In genomic region chr6:32847795-32848194, GRCh38 we compare ENCODE assay signal across 22 cellular contexts. TPM values are rescaled to one million over a fixed set of nuclear protein-coding genes. Genes with fewer than 3 reads are reported as not detected.
A peak's percentile ranks its signal among the peaks of the same experiment; 100 is the strongest.
DNase-seq lines count a peak whose midpoint lies in the region; ATAC-seq, FAIRE-seq and TF ChIP-seq lines count a peak whose summit lies in the region.
"Had no signal": no experiment of that assay in that cellular context is flagged by ENCODE, and none has a peak within 500 bp of the region (broad histone marks: within the 10 kb centered on the region; RNA-seq: fewer than 3 reads in every experiment).

No MANE protein-coding gene starts in this region.

- peaks cover 93% of the 10 kb centered on the region for H3K79me2 ChIP-seq in GM12878 (ENCODE audit: control insufficient read depth, insufficient read depth, low read length)

- TF ChIP-seq EP300 in GM12878 (IDR thresholded peaks at IDR 0.05; ENCODE audit: borderline replicate concordance in 1 of 2, control insufficient read depth in 1 of 2, low read depth in 2 of 2, low read length in 2 of 2): no peak

- DNase-seq in activated T-cell treated with anti-CD3 and anti-CD28 coated beads, Interleukin-2, amount 50 U/mL, for 4 hours: no peak
- DNase-seq in activated T-cell treated with anti-CD3 and anti-CD28 coated beads, Interleukin-2, amount 50 U/mL, for 1 hour: no peak
- DNase-seq in GM12878 (ENCODE audit: low read depth, low spot score) (no peak), gastrocnemius medialis (no peak), progenitor cell of endocrine pancreas (ENCODE audit: low spot score, unreplicated experiment) (no peak)
- peak in 1 of 2 donors; percentile 45 for DNase-seq in stimulated activated effector memory CD8-positive, alpha-beta T cell treated with anti-CD3 and anti-CD28 coated beads, Interleukin-12 subunit alpha, Interleukin-12 subunit beta, amount 100 ng/mL, for 72 hours (ENCODE audit: low spot score in 2 of 2)
- DNase-seq: anterior cingulate cortex, hippocampal formation, NCI-H1417 treated with DMSO at 0.1 percent for 48 hours, retina had no signal

- 95% methylated on average over 8 of the region's 8 CpGs for WGBS in GM12878 (ENCODE audit: insufficient coverage, insufficient replicate concordance, low lambda C conversion rate, missing lambda C conversion rate)

- CTCF ChIA-PET in GM12878 (lab: Yijun Ruan, JAX): no interaction called here

- H3K27me3 ChIP-seq in GM12878 (replicated peaks in 1 of 2; ENCODE audit: control insufficient read depth in 2 of 2, insufficient read depth in 2 of 2, low read length in 1 of 2): no peaks in the 10 kb centered on the region
- no peaks in the 10 kb centered on the region for H3K27me3 ChIP-seq in gastrocnemius medialis
- H3K27me3 ChIP-seq: vagina had no signal

- H3K4me1 ChIP-seq in GM12878 (ENCODE audit: control insufficient read depth, insufficient read depth, low read length): peaks cover 56% of the 10 kb centered on the region
- H3K4me1 ChIP-seq in gastrocnemius medialis: peaks cover 15 to 16% of the 10 kb centered on the region in 2 donors

- no peak overlapping the region for H2AFZ ChIP-seq in GM12878 (ENCODE audit: control insufficient read depth, low read depth, low read length)
- H2AFZ ChIP-seq: neural progenitor cell had no signal

- intact Hi-C loops in GM12878 (cut with micrococcal nuclease; ENCODE audit: unreplicated experiment) (no loop called here), gastrocnemius medialis (cut with DNase I; ENCODE audit: low total_unique reads) (no loop called here)

- no TSS peak for BruUV-seq in GM12878 (replicated peaks; lab: Mats Ljungman, UMichigan)

- ATAC-seq in activated T-cell treated with anti-CD3 and anti-CD28 coated beads, Interleukin-2, amount 50 U/mL, for 4 hours: no peak
- ATAC-seq in GM12878 (no peak), HG03159 (IDR thresholded peaks at IDR 0.05; ENCODE audit: unreplicated experiment) (no peak), gastrocnemius medialis (no peak)
- ATAC-seq in stimulated activated effector memory CD8-positive, alpha-beta T cell treated with anti-CD3 and anti-CD28 coated beads, Interleukin-12 subunit alpha, Interleukin-12 subunit beta, amount 100 ng/mL, for 72 hours: no peak
- ATAC-seq: SK-N-SH treated with all-trans-retinoic acid at 6 μM for 48 hours had no signal

- no peaks in the 10 kb centered on the region for H3K9me3 Mint-ChIP-seq in activated T-cell treated with anti-CD3 and anti-CD28 coated beads, Interleukin-2, amount 50 U/mL, for 4 hours
- peaks cover 0 to 2% (median 0%) of the 10 kb centered on the region in 3 donors for H3K9me3 Mint-ChIP-seq in IgD-negative memory B cell
- H3K9me3 Mint-ChIP-seq in stimulated activated effector memory CD8-positive, alpha-beta T cell treated with anti-CD3 and anti-CD28 coated beads, Interleukin-12 subunit alpha, Interleukin-12 subunit beta, amount 100 ng/mL, for 72 hours: no peaks in the 10 kb centered on the region
- H3K9me3 Mint-ChIP-seq in progenitor cell of endocrine pancreas (ENCODE audit: low read depth): no peaks in the 10 kb centered on the region

- TF ChIP-seq CTCF in GM12878 (IDR thresholded peaks at IDR 0.05 in 2 of 3, conservative IDR thresholded peaks at IDR 0.05 in 1 of 3; ENCODE audit: control insufficient read depth in 2 of 3, extremely low read depth in 1 of 3, insufficient read depth in 1 of 3, low read depth in 3 of 3, low read length in 3 of 3) (0 out of 6 replicates have a peak, but pooled peaks of 1 of the 3 experiments have one; percentile 18), gastrocnemius medialis (IDR thresholded peaks at IDR 0.05 in 4 of 5, conservative IDR thresholded peaks at IDR 0.05 in 1 of 5) (no peak), progenitor cell of endocrine pancreas (IDR thresholded peaks at IDR 0.05; ENCODE audit: unreplicated experiment) (no peak)

- SMC1A ChIA-PET in GM12878 (lab: Charles Lee; ENCODE audit: uncharacterized antibody, unreplicated experiment): interaction anchor here (2.0 kb wide), 1 partner anchor 9 kb away, joined by 6 read pairs; the partner anchor contains the start of gene TAP2

- in situ Hi-C loops in GM12878 (cut with MboI): no loop called here
- in situ Hi-C loops in gastrocnemius medialis (cut with MboI; ENCODE audit: low sequenced_read_pairs in 4 of 4): no loop called here

- no peak for TF ChIP-seq RAD21 in GM12878 (IDR thresholded peaks at IDR 0.05; ENCODE audit: insufficient read depth, low read depth, low read length)

- RAD21 ChIA-PET in GM12878 (lab: Charles Lee; ENCODE audit: unreplicated experiment): no interaction called here

- H3K4me3 Mint-ChIP-seq in activated T-cell treated with anti-CD3 and anti-CD28 coated beads, Interleukin-2, amount 50 U/mL, for 4 hours: peak overlapping the region; percentile 98
- H3K4me3 Mint-ChIP-seq in IgD-negative memory B cell (peak overlapping the region; percentile 58 to 100 (median 78)), progenitor cell of endocrine pancreas (ENCODE audit: low read depth) (no peak overlapping the region)
- H3K4me3 Mint-ChIP-seq in stimulated activated effector memory CD8-positive, alpha-beta T cell treated with anti-CD3 and anti-CD28 coated beads, Interleukin-12 subunit alpha, Interleukin-12 subunit beta, amount 100 ng/mL, for 72 hours: peak overlapping the region; percentile 99
- H3K4me3 Mint-ChIP-seq: neural progenitor cell had no signal

- peaks cover 80% of the 10 kb centered on the region for H3K36me3 Mint-ChIP-seq in activated T-cell treated with anti-CD3 and anti-CD28 coated beads, Interleukin-2, amount 50 U/mL, for 4 hours (ENCODE audit: insufficient read depth)
- peaks cover 33% of the 10 kb centered on the region for H3K36me3 Mint-ChIP-seq in IgD-negative memory B cell
- H3K36me3 Mint-ChIP-seq in stimulated activated effector memory CD8-positive, alpha-beta T cell treated with anti-CD3 and anti-CD28 coated beads, Interleukin-12 subunit alpha, Interleukin-12 subunit beta, amount 100 ng/mL, for 72 hours: peaks cover 100% of the 10 kb centered on the region
- no peaks in the 10 kb centered on the region for H3K36me3 Mint-ChIP-seq in progenitor cell of endocrine pancreas (ENCODE audit: insufficient read depth)
- H3K36me3 Mint-ChIP-seq: neural progenitor cell had no signal

- peak overlapping the region; percentile 99 for H3K4me2 ChIP-seq in GM12878 (ENCODE audit: control insufficient read depth, insufficient read depth)
- H3K4me2 ChIP-seq: neural progenitor cell had no signal

- no peak overlapping the region for H3K9ac ChIP-seq in GM12878 (ENCODE audit: control insufficient read depth, insufficient read depth, low read length)
- H3K9ac ChIP-seq: neural progenitor cell had no signal

- FAIRE-seq in GM12878 (lab: Jason Lieb, UNC): no peak
- FAIRE-seq: endometrium, HTR-8/SVneo, RCC 7860 had no signal

- no peaks in the 10 kb centered on the region; the same call in 1 of the 2 replicates for H4K20me1 ChIP-seq in GM12878 (ENCODE audit: control insufficient read depth, insufficient read depth)

- H3K27ac ChIP-seq in GM12878 (ENCODE audit: control insufficient read depth, insufficient read depth): no peak overlapping the region
- H3K27ac ChIP-seq in gastrocnemius medialis: no peak overlapping the region
- H3K27ac ChIP-seq: neural progenitor cell, vagina, VCaP had no signal

- peak overlapping the region; percentile 26; the same call in 1 of the 2 replicates for H3K4me3 ChIP-seq in GM12878
- no peak overlapping the region for H3K4me3 ChIP-seq in gastrocnemius medialis
- H3K4me3 ChIP-seq: neural progenitor cell, vagina had no signal

- no peaks in the 10 kb centered on the region for H3K9me3 ChIP-seq in GM12878 (replicated peaks; ENCODE audit: control insufficient read depth, insufficient read depth, low read length)
- no peaks in the 10 kb centered on the region for H3K9me3 ChIP-seq in gastrocnemius medialis
- H3K9me3 ChIP-seq: vagina had no signal

- H3K36me3 ChIP-seq in GM12878 (ENCODE audit: control insufficient read depth in 2 of 2, insufficient read depth in 2 of 2, low read length in 1 of 2) (peaks cover 7 to 55% of the 10 kb centered on the region in 2 experiments), gastrocnemius medialis (peaks cover 0 to 60% of the 10 kb centered on the region in 2 donors)
- H3K36me3 ChIP-seq: neural progenitor cell had no signal

- POLR2A ChIA-PET in GM12878 (lab: Charles Lee): interaction anchor here (0.6 kb wide), 1 partner anchor 1039 kb away, joined by 3 read pairs; no protein-coding TSS in a partner anchor

- H3K27ac Mint-ChIP-seq in IgD-negative memory B cell (peak overlapping the region; percentile 80 to 98 (median 90)), progenitor cell of endocrine pancreas (no peak overlapping the region)
- peak overlapping the region; percentile 100 for H3K27ac Mint-ChIP-seq in stimulated activated effector memory CD8-positive, alpha-beta T cell treated with anti-CD3 and anti-CD28 coated beads, Interleukin-12 subunit alpha, Interleukin-12 subunit beta, amount 100 ng/mL, for 72 hours
- H3K27ac Mint-ChIP-seq: neural progenitor cell had no signal

- peaks cover 73% of the 10 kb centered on the region for H3K4me1 Mint-ChIP-seq in activated T-cell treated with anti-CD3 and anti-CD28 coated beads, Interleukin-2, amount 50 U/mL, for 4 hours (ENCODE audit: low read depth)
- H3K4me1 Mint-ChIP-seq in IgD-negative memory B cell (peaks cover 59 to 62% (median 61%) of the 10 kb centered on the region in 3 donors), progenitor cell of endocrine pancreas (ENCODE audit: low read depth) (peaks cover 8% of the 10 kb centered on the region)
- H3K4me1 Mint-ChIP-seq in stimulated activated effector memory CD8-positive, alpha-beta T cell treated with anti-CD3 and anti-CD28 coated beads, Interleukin-12 subunit alpha, Interleukin-12 subunit beta, amount 100 ng/mL, for 72 hours: peaks cover 84% of the 10 kb centered on the region

- TF ChIP-seq POLR2A in GM12878 (IDR thresholded peaks at IDR 0.05; ENCODE audit: low read depth, low read length): no peak
- TF ChIP-seq POLR2A in gastrocnemius medialis (IDR thresholded peaks at IDR 0.05): no peak

- H3K27me3 Mint-ChIP-seq in activated T-cell treated with anti-CD3 and anti-CD28 coated beads, Interleukin-2, amount 50 U/mL, for 4 hours (ENCODE audit: low read depth): no peaks in the 10 kb centered on the region
- H3K27me3 Mint-ChIP-seq in IgD-negative memory B cell (no peaks in the 10 kb centered on the region), progenitor cell of endocrine pancreas (peaks cover 95% of the 10 kb centered on the region)

RNA-seq across cellular contexts. Expression of gene PSMB8, which starts 3.9 kb away (rescaled TPM):
- total RNA-seq in activated T-cell treated with anti-CD3 and anti-CD28 coated beads, Interleukin-2, amount 50 U/mL, for 4 hours: 100 to 1,000 TPM; 327 to 343 (median 337) TPM
- polyA plus RNA-seq in IgD-negative memory B cell: 366 TPM
- 49.6 and 50.1 TPM in 2 replicates for total RNA-seq in GM12878 (2013; cell fraction: nucleolus; rRNA removed)
- total RNA-seq in GM12878 (2014; rRNA removed): 386 and 388 TPM in 2 replicates
- total RNA-seq in GM12878 (2014; rRNA removed; fragmentation: Illumina TruSeq; extraction: Trizol): 311 and 327 TPM in 2 replicates
- total RNA-seq in GM12878 (2021): 366 TPM in 2 replicates
- 129 TPM for polyA plus RNA-seq in GM12878 (2011; ENCODE audit: low read depth)
- polyA plus RNA-seq in GM12878 (2011; rRNA removed): 321 and 384 TPM in 2 replicates
- polyA plus RNA-seq in GM12878 (2011; cell fraction: cytosol; rRNA removed): 482 and 548 TPM in 2 replicates
- 310 and 330 TPM in 2 replicates for polyA plus RNA-seq in GM12878 (2011; cell fraction: nucleus; rRNA removed)
- 201 TPM in 2 replicates for polyA plus RNA-seq in GM12878 (2012)
- 272 and 304 TPM in 2 replicates for polyA plus RNA-seq in GM12878 (2014; fragmentation: Illumina TruSeq; extraction: Trizol)
- 100 to 1,000 TPM; 353 to 557 TPM for polyA plus RNA-seq in GM12878 (2014; fragmentation: Nextera tagmentation; extraction: Ambion mirVana)
- polyA plus RNA-seq in GM12878 (2014; rRNA removed): 374 and 411 TPM in 2 replicates
- 100 to 1,000 TPM; 495 to 538 TPM for polyA plus RNA-seq in GM12878 (2016; fragmentation: Nextera tagmentation; extraction: Ambion mirVana)
- 253 and 255 TPM in 2 replicates for polyA minus RNA-seq in GM12878 (2011; rRNA and poly(A)+ RNA removed)
- polyA minus RNA-seq in GM12878 (2011; cell fraction: cytosol; rRNA and poly(A)+ RNA removed): 49.0 and 55.5 TPM in 2 replicates
- 48.2 and 65.3 TPM in 2 replicates for polyA minus RNA-seq in GM12878 (2011; cell fraction: nucleus; rRNA and poly(A)+ RNA removed)
- 10 to 100 TPM in 2 of 4 donors, 1 to 10 TPM in 2; 7.0 to 20.2 (median 9.2) TPM for total RNA-seq in gastrocnemius medialis
- 0.29 TPM in 1 of 2 replicates, not detected in the other for total RNA-seq in progenitor cell of endocrine pancreas

RNA-seq across cellular contexts. Expression of gene TAP1, which starts 5.7 kb away (rescaled TPM):
- 100 to 1,000 TPM; 457 to 505 (median 503) TPM for total RNA-seq in activated T-cell treated with anti-CD3 and anti-CD28 coated beads, Interleukin-2, amount 50 U/mL, for 4 hours
- polyA plus RNA-seq in IgD-negative memory B cell (219 TPM), GM12878 (2011; rRNA removed) (136 and 198 TPM in 2 replicates), GM12878 (2014; fragmentation: Illumina TruSeq; extraction: Trizol) (107 and 126 TPM in 2 replicates), GM12878 (2014; fragmentation: Nextera tagmentation; extraction: Ambion mirVana) (10 to 100 TPM; 33.4 to 60.0 TPM), GM12878 (2014; rRNA removed) (160 and 161 TPM in 2 replicates), GM12878 (2016; fragmentation: Nextera tagmentation; extraction: Ambion mirVana) (100 to 1,000 TPM; 230 to 249 TPM)
- total RNA-seq in GM12878 (2013; cell fraction: nucleolus; rRNA removed): 96.1 and 104 TPM in 2 replicates
- total RNA-seq in GM12878 (2014; rRNA removed) (179 and 183 TPM in 2 replicates), GM12878 (2014; rRNA removed; fragmentation: Illumina TruSeq; extraction: Trizol) (103 and 108 TPM in 2 replicates), GM12878 (2021) (177 and 194 TPM in 2 replicates), gastrocnemius medialis (10 to 100 TPM; 13.2 to 26.7 (median 19.0) TPM), progenitor cell of endocrine pancreas (0.50 and 1.1 TPM in 2 replicates)
- 87.7 TPM for polyA plus RNA-seq in GM12878 (2011; ENCODE audit: low read depth)
- polyA plus RNA-seq in GM12878 (2011; cell fraction: cytosol; rRNA removed): 194 and 208 TPM in 2 replicates
- 238 and 367 TPM in 2 replicates for polyA plus RNA-seq in GM12878 (2011; cell fraction: nucleus; rRNA removed)
- 170 and 179 TPM in 2 replicates for polyA plus RNA-seq in GM12878 (2012)
- 154 and 194 TPM in 2 replicates for polyA minus RNA-seq in GM12878 (2011; rRNA and poly(A)+ RNA removed)
- 60.6 and 63.3 TPM in 2 replicates for polyA minus RNA-seq in GM12878 (2011; cell fraction: cytosol; rRNA and poly(A)+ RNA removed)
- 62.0 and 67.4 TPM in 2 replicates for polyA minus RNA-seq in GM12878 (2011; cell fraction: nucleus; rRNA and poly(A)+ RNA removed)

RNA-seq across cellular contexts. Expression of gene PSMB9, which starts 6.2 kb away (rescaled TPM):
- total RNA-seq in activated T-cell treated with anti-CD3 and anti-CD28 coated beads, Interleukin-2, amount 50 U/mL, for 4 hours: 100 to 1,000 TPM; 208 to 241 (median 210) TPM
- polyA plus RNA-seq in IgD-negative memory B cell: 695 TPM
- total RNA-seq in GM12878 (2013; cell fraction: nucleolus; rRNA removed): 21.6 and 24.8 TPM in 2 replicates
- 251 and 255 TPM in 2 replicates for total RNA-seq in GM12878 (2014; rRNA removed)
- total RNA-seq in GM12878 (2014; rRNA removed; fragmentation: Illumina TruSeq; extraction: Trizol): 167 and 171 TPM in 2 replicates
- total RNA-seq in GM12878 (2021): 237 and 271 TPM in 2 replicates
- 109 TPM for polyA plus RNA-seq in GM12878 (2011; ENCODE audit: low read depth)
- 253 and 359 TPM in 2 replicates for polyA plus RNA-seq in GM12878 (2011; rRNA removed)
- polyA plus RNA-seq in GM12878 (2011; cell fraction: cytosol; rRNA removed): 446 and 599 TPM in 2 replicates
- polyA plus RNA-seq in GM12878 (2011; cell fraction: nucleus; rRNA removed): 215 and 228 TPM in 2 replicates
- polyA plus RNA-seq in GM12878 (2012): 183 and 244 TPM in 2 replicates
- polyA plus RNA-seq in GM12878 (2014; fragmentation: Illumina TruSeq; extraction: Trizol): 86.8 and 181 TPM in 2 replicates
- 100 to 1,000 TPM; 202 to 299 TPM for polyA plus RNA-seq in GM12878 (2014; fragmentation: Nextera tagmentation; extraction: Ambion mirVana)
- 341 and 375 TPM in 2 replicates for polyA plus RNA-seq in GM12878 (2014; rRNA removed)
- 100 to 1,000 TPM; 483 to 517 TPM for polyA plus RNA-seq in GM12878 (2016; fragmentation: Nextera tagmentation; extraction: Ambion mirVana)
- 185 and 260 TPM in 2 replicates for polyA minus RNA-seq in GM12878 (2011; rRNA and poly(A)+ RNA removed)
- polyA minus RNA-seq in GM12878 (2011; cell fraction: cytosol; rRNA and poly(A)+ RNA removed): 78.0 and 81.2 TPM in 2 replicates
- polyA minus RNA-seq in GM12878 (2011; cell fraction: nucleus; rRNA and poly(A)+ RNA removed): 34.8 and 51.7 TPM in 2 replicates
- 10 to 100 TPM in 1 of 4 donors, 1 to 10 TPM in 3; 1.4 to 11.3 (median 6.1) TPM for total RNA-seq in gastrocnemius medialis
- not detected in 2 replicates for total RNA-seq in progenitor cell of endocrine pancreas

RNA-seq across cellular contexts. Expression of gene TAP2, which starts 9.3 kb away (rescaled TPM):
- total RNA-seq in activated T-cell treated with anti-CD3 and anti-CD28 coated beads, Interleukin-2, amount 50 U/mL, for 4 hours: 100 to 1,000 TPM; 288 to 334 (median 305) TPM
- 26.8 TPM for polyA plus RNA-seq in IgD-negative memory B cell
- total RNA-seq in GM12878 (2013; cell fraction: nucleolus; rRNA removed): 57.5 and 70.6 TPM in 2 replicates
- total RNA-seq in GM12878 (2014; rRNA removed): 58.1 and 60.3 TPM in 2 replicates
- 31.9 and 37.2 TPM in 2 replicates for total RNA-seq in GM12878 (2014; rRNA removed; fragmentation: Illumina TruSeq; extraction: Trizol)
- total RNA-seq in GM12878 (2021): 77.2 and 87.3 TPM in 2 replicates
- 17.3 TPM for polyA plus RNA-seq in GM12878 (2011; ENCODE audit: low read depth)
- 25.5 and 38.8 TPM in 2 replicates for polyA plus RNA-seq in GM12878 (2011; rRNA removed)
- polyA plus RNA-seq in GM12878 (2011; cell fraction: cytosol; rRNA removed): 34.8 and 37.7 TPM in 2 replicates
- 129 and 147 TPM in 2 replicates for polyA plus RNA-seq in GM12878 (2011; cell fraction: nucleus; rRNA removed)
- polyA plus RNA-seq in GM12878 (2012): 31.6 and 38.9 TPM in 2 replicates
- polyA plus RNA-seq in GM12878 (2014; fragmentation: Illumina TruSeq; extraction: Trizol): 45.7 and 47.7 TPM in 2 replicates
- 1 to 10 TPM; 5.3 to 6.7 TPM for polyA plus RNA-seq in GM12878 (2014; fragmentation: Nextera tagmentation; extraction: Ambion mirVana)
- polyA plus RNA-seq in GM12878 (2014; rRNA removed): 49.6 and 71.6 TPM in 2 replicates
- 1 to 10 TPM; 8.3 to 9.0 TPM for polyA plus RNA-seq in GM12878 (2016; fragmentation: Nextera tagmentation; extraction: Ambion mirVana)
- polyA minus RNA-seq in GM12878 (2011; rRNA and poly(A)+ RNA removed): 36.8 and 38.2 TPM in 2 replicates
- polyA minus RNA-seq in GM12878 (2011; cell fraction: cytosol; rRNA and poly(A)+ RNA removed): 9.1 and 12.2 TPM in 2 replicates
- 32.5 and 50.3 TPM in 2 replicates for polyA minus RNA-seq in GM12878 (2011; cell fraction: nucleus; rRNA and poly(A)+ RNA removed)
- 1 to 10 TPM; 2.5 to 7.1 (median 4.1) TPM for total RNA-seq in gastrocnemius medialis
- 2.0 and 5.1 TPM in 2 replicates for total RNA-seq in progenitor cell of endocrine pancreas

RNA-seq across cellular contexts. Expression of gene HLA-DOB, which starts 31.0 kb away (rescaled TPM):
- total RNA-seq in activated T-cell treated with anti-CD3 and anti-CD28 coated beads, Interleukin-2, amount 50 U/mL, for 4 hours: 1 to 10 TPM in 2 of 3 donors, under 1 TPM in 1; 0.82 to 2.0 (median 1.2) TPM
- polyA plus RNA-seq in IgD-negative memory B cell: 368 TPM
- 13.7 and 16.5 TPM in 2 replicates for total RNA-seq in GM12878 (2013; cell fraction: nucleolus; rRNA removed)
- 38.4 and 43.5 TPM in 2 replicates for total RNA-seq in GM12878 (2014; rRNA removed)
- 33.3 and 38.1 TPM in 2 replicates for total RNA-seq in GM12878 (2014; rRNA removed; fragmentation: Illumina TruSeq; extraction: Trizol)
- 30.3 and 31.5 TPM in 2 replicates for total RNA-seq in GM12878 (2021)
- polyA plus RNA-seq in GM12878 (2011; ENCODE audit: low read depth): 62.1 TPM
- polyA plus RNA-seq in GM12878 (2011; rRNA removed): 32.7 and 41.1 TPM in 2 replicates
- 25.8 and 29.7 TPM in 2 replicates for polyA plus RNA-seq in GM12878 (2011; cell fraction: cytosol; rRNA removed)
- 55.6 and 69.1 TPM in 2 replicates for polyA plus RNA-seq in GM12878 (2011; cell fraction: nucleus; rRNA removed)
- 50.2 and 60.2 TPM in 2 replicates for polyA plus RNA-seq in GM12878 (2012)
- polyA plus RNA-seq in GM12878 (2014; fragmentation: Illumina TruSeq; extraction: Trizol): 47.8 and 63.6 TPM in 2 replicates
- polyA plus RNA-seq in GM12878 (2014; fragmentation: Nextera tagmentation; extraction: Ambion mirVana): 10 to 100 TPM; 75.6 to 79.1 TPM
- 30.6 and 35.5 TPM in 2 replicates for polyA plus RNA-seq in GM12878 (2014; rRNA removed)
- polyA plus RNA-seq in GM12878 (2016; fragmentation: Nextera tagmentation; extraction: Ambion mirVana): 10 to 100 TPM; 27.4 to 29.6 TPM
- 13.2 and 15.1 TPM in 2 replicates for polyA minus RNA-seq in GM12878 (2011; rRNA and poly(A)+ RNA removed)
- polyA minus RNA-seq in GM12878 (2011; cell fraction: cytosol; rRNA and poly(A)+ RNA removed): 1.5 and 3.5 TPM in 2 replicates
- polyA minus RNA-seq in GM12878 (2011; cell fraction: nucleus; rRNA and poly(A)+ RNA removed): 8.5 and 10.1 TPM in 2 replicates
- total RNA-seq in gastrocnemius medialis: under 1 TPM in 3 of 4 donors, not detected in 1; 0.22 to 0.72 (median 0.36) TPM
- not detected in 2 replicates for total RNA-seq in progenitor cell of endocrine pancreas
- total RNA-seq: kidney epithelial cell, mesenteric fat pad had no signal
- polyA plus RNA-seq: AG04450 had no signal
